In the genomic region with DNA sequence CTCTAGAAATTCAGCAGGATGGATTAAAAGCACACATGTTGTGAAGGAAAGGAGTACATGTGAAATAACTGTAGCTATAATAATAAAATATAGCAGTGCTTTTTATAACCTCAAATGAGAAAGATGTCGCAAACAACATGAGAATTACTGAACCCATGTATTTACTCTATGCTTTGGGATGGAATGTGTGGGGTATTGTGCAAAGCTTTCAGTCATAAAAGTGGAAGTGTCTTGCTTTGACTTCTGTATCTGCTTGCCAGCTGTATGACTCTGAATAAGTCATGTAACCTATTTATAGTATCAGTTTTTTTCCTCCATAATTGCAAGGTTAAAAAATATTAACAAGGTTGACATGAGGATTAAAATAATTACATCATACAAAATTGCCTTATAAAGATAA, we compare ENCODE assay signal across 21 cellular contexts.
"Had no signal": no experiment of that assay in that cellular context is flagged by ENCODE, and none has a peak within 500 bp of the region (broad histone marks: within the 10 kb centered on the region; RNA-seq: fewer than 3 reads in every experiment).

No MANE protein-coding gene starts in this region.

- H3K27me3 ChIP-seq: esophagus squamous epithelium, gastroesophageal sphincter, right atrium auricular region, upper lobe of right lung had no signal

- H3K36me3 ChIP-seq: esophagus squamous epithelium, gastroesophageal sphincter, prostate gland, right atrium auricular region, upper lobe of right lung, WERI-Rb-1 had no signal

- H3K27ac ChIP-seq: esophagus squamous epithelium, gastroesophageal sphincter, prostate gland, right atrium auricular region, upper lobe of right lung, WERI-Rb-1 had no signal

- H3K9me3 ChIP-seq: esophagus squamous epithelium, gastroesophageal sphincter, prostate gland, right atrium auricular region, upper lobe of right lung had no signal

- H3K4me1 ChIP-seq: esophagus squamous epithelium, gastroesophageal sphincter, prostate gland, right atrium auricular region, upper lobe of right lung had no signal

- DNase-seq: activated CD4-positive, alpha-beta T cell treated with anti-CD3 and anti-CD28 coated beads, Interleukin-2, amount 50 U/mL, for 1 hour; activated CD4-positive, CD25-positive, alpha-beta regulatory T cell treated with anti-CD3 and anti-CD28 coated beads, Interleukin-2, amount 50 U/mL, for 72 hours; activated CD8-positive, alpha-beta T cell treated with anti-CD3 and anti-CD28 coated beads, Interleukin-2, amount 10 ng/mL, durations not matched to agents 7 days and 5 days; activated gamma-delta T cell treated with Interleukin-2 at 50 U/mL for 16 hours; anterior cingulate cortex; central memory CD4-positive, alpha-beta T cell; dermis blood vessel endothelial cell; effector CD8-positive, alpha-beta T cell; esophagus squamous epithelium; head of caudate nucleus; hypothalamus; left ventricle myocardium superior; mammary epithelial cell; naive thymus-derived CD8-positive, alpha-beta T cell; stimulated activated CD4-positive, alpha-beta T cell treated with anti-CD3 and anti-CD28 coated beads, Interleukin-4, amount 100 ng/mL, for 24 hours; stimulated activated naive CD8-positive, alpha-beta T cell treated with anti-CD3 and anti-CD28 coated beads, Interleukin-15, Interleukin-2, amounts not matched to agents 100 U/mL and 50 U/mL, for 24 hours; upper lobe of right lung; WERI-Rb-1 had no signal

- ATAC-seq: activated CD8-positive, alpha-beta T cell treated with anti-CD3 and anti-CD28 coated beads, Interleukin-2, amount 10 ng/mL, durations not matched to agents 7 days and 5 days; gastroesophageal sphincter; left ventricle myocardium superior; naive thymus-derived CD8-positive, alpha-beta T cell; stimulated activated naive CD8-positive, alpha-beta T cell treated with anti-CD3 and anti-CD28 coated beads, Interleukin-15, Interleukin-2, amounts not matched to agents 100 U/mL and 50 U/mL, for 24 hours; upper lobe of right lung had no signal

- H3K4me3 ChIP-seq: esophagus squamous epithelium, gastroesophageal sphincter, prostate gland, right atrium auricular region, upper lobe of right lung had no signal
